1 cellular context compared by ENCODE assay signal in the genomic region with DNA sequence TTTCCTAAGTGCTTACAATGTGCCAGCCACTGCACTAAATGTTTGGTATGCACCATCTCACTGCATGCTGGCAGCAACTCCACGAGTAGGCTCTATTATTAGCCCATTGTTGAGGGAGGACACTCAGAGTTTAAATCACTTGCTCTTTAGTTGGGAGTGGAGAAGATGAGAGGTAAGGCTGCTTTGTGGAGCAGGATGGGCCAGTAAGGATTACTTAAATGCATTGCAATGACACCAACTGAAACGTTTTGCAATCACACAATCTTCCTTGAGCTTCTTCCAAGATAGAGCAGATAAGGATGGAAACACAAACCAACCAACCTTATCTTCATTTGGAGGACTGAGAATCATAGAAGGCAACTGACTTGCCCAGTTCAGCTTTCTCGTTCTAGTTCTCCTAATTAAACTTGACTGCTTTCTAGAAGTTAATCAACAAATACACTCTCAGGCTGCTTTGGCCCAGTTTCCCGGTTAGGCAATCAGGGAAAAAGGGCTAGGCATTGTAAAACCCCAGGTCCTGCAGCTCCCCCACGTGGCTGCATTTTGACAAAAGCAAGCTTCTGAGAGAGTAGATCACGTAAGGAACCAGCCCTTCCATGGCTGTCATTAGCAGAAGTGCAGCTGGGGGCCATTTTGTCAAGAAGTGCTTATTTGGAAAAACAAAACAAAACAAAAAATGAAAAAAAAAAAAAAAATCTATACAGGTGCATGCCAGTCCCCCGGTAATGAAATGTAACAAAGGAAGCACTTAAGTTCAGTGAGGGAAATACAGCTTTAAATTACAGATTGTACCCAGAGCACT.
TF ChIP-seq lines count a peak whose summit lies in the region.

No MANE protein-coding gene starts in this region.

TF ChIP-seq in neural cell, 6 proteins besides CTCF, POLR2A, EP300 and RAD21 (continued from another document):
- TF ChIP-seq, protein P1, sequence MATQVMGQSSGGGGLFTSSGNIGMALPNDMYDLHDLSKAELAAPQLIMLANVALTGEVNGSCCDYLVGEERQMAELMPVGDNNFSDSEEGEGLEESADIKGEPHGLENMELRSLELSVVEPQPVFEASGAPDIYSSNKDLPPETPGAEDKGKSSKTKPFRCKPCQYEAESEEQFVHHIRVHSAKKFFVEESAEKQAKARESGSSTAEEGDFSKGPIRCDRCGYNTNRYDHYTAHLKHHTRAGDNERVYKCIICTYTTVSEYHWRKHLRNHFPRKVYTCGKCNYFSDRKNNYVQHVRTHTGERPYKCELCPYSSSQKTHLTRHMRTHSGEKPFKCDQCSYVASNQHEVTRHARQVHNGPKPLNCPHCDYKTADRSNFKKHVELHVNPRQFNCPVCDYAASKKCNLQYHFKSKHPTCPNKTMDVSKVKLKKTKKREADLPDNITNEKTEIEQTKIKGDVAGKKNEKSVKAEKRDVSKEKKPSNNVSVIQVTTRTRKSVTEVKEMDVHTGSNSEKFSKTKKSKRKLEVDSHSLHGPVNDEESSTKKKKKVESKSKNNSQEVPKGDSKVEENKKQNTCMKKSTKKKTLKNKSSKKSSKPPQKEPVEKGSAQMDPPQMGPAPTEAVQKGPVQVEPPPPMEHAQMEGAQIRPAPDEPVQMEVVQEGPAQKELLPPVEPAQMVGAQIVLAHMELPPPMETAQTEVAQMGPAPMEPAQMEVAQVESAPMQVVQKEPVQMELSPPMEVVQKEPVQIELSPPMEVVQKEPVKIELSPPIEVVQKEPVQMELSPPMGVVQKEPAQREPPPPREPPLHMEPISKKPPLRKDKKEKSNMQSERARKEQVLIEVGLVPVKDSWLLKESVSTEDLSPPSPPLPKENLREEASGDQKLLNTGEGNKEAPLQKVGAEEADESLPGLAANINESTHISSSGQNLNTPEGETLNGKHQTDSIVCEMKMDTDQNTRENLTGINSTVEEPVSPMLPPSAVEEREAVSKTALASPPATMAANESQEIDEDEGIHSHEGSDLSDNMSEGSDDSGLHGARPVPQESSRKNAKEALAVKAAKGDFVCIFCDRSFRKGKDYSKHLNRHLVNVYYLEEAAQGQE (IDR thresholded peaks at IDR 0.05; ENCODE audit: borderline replicate concordance) = no peak
